ENCODE assay signal across 1 cellular context in the genomic region with DNA sequence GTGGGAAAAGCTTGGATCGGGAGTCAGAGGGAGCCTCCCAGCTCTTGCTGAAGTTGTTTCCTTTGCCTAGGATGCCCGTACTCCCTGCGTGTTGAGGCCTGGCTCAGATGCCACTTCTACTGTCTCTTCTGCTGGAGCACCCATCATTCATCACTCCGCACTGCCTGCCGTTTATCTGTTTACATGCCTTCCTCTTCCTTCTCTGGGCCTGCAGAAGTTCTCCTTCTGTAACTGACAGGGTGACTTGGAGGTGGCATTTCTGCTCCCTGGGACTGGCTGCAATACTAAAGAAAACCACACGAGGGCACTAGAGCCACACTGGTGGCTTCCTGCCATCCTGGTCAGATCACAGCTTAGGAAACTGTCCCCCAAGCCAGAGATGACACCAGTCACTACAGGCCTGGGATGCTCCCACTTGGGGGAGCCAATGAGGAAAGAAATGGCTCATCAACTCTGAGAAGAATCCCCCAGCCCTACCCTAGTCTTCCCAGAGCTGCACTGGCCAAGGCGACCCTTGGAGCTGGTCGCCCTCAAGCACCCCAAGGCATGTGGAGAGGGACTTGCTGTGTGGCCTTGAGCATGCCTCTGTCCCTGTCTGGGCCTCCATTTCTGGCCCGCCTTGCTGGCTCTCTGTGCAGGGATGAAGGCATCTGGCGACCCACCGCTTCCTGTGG.
TF ChIP-seq lines count a peak whose summit lies in the region.

No MANE protein-coding gene starts in this region.

TF ChIP-seq in HepG2, 621 proteins besides CTCF, POLR2A, EP300 and RAD21 (continued from another document and continues in another):
- TF ChIP-seq, protein P1, sequence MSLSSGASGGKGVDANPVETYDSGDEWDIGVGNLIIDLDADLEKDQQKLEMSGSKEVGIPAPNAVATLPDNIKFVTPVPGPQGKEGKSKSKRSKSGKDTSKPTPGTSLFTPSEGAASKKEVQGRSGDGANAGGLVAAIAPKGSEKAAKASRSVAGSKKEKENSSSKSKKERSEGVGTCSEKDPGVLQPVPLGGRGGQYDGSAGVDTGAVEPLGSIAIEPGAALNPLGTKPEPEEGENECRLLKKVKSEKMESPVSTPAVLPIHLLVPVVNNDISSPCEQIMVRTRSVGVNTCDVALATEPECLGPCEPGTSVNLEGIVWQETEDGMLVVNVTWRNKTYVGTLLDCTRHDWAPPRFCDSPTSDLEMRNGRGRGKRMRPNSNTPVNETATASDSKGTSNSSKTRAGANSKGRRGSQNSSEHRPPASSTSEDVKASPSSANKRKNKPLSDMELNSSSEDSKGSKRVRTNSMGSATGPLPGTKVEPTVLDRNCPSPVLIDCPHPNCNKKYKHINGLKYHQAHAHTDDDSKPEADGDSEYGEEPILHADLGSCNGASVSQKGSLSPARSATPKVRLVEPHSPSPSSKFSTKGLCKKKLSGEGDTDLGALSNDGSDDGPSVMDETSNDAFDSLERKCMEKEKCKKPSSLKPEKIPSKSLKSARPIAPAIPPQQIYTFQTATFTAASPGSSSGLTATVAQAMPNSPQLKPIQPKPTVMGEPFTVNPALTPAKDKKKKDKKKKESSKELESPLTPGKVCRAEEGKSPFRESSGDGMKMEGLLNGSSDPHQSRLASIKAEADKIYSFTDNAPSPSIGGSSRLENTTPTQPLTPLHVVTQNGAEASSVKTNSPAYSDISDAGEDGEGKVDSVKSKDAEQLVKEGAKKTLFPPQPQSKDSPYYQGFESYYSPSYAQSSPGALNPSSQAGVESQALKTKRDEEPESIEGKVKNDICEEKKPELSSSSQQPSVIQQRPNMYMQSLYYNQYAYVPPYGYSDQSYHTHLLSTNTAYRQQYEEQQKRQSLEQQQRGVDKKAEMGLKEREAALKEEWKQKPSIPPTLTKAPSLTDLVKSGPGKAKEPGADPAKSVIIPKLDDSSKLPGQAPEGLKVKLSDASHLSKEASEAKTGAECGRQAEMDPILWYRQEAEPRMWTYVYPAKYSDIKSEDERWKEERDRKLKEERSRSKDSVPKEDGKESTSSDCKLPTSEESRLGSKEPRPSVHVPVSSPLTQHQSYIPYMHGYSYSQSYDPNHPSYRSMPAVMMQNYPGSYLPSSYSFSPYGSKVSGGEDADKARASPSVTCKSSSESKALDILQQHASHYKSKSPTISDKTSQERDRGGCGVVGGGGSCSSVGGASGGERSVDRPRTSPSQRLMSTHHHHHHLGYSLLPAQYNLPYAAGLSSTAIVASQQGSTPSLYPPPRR (CRISPR knock-in tag; IDR thresholded peaks at IDR 0.05; ENCODE audit: borderline replicate concordance), result no peak; the same call in 1 of the 2 replicates
- TF ChIP-seq FOSL1 (CRISPR knock-in tag; IDR thresholded peaks at IDR 0.05; ENCODE audit: borderline replicate concordance) (no peak), ATF7-NPFF (CRISPR knock-in tag; IDR thresholded peaks at IDR 0.05; ENCODE audit: low read depth) (0 out of 2 replicates have a peak, but pooled peaks have one; percentile 16), RNF2 (conservative IDR thresholded peaks at IDR 0.05; ENCODE audit: low read depth) (no peak), ZNF30 (CRISPR knock-in tag; IDR thresholded peaks at IDR 0.05) (no peak), ONECUT2 (CRISPR knock-in tag; IDR thresholded peaks at IDR 0.05) (no peak), TAF1 (CRISPR knock-in tag; IDR thresholded peaks at IDR 0.05) (no peak), ZNF331 (CRISPR knock-in tag; IDR thresholded peaks at IDR 0.05) (peak; percentile 44; the same call in 1 of the 2 replicates), RXRB (CRISPR knock-in tag; IDR thresholded peaks at IDR 0.05; ENCODE audit: borderline replicate concordance) (peak; percentile 40; the same call in 1 of the 2 replicates), ZBTB21 (CRISPR knock-in tag; IDR thresholded peaks at IDR 0.05) (no peak), ZNF878 (CRISPR knock-in tag; IDR thresholded peaks at IDR 0.05) (no peak), RXRA (CRISPR knock-in tag; IDR thresholded peaks at IDR 0.05) (peak; percentile 16; the same call in 1 of the 2 replicates), RORA (CRISPR knock-in tag; IDR thresholded peaks at IDR 0.05) (no peak), ZNF230 (CRISPR knock-in tag; IDR thresholded peaks at IDR 0.05) (0 out of 2 replicates have a peak, but pooled peaks have one; percentile 46), RCOR2 (CRISPR knock-in tag; IDR thresholded peaks at IDR 0.05) (peak; percentile 33; the same call in 1 of the 2 replicates), GABPB1 (CRISPR knock-in tag; IDR thresholded peaks at IDR 0.05) (0 out of 2 replicates have a peak, but pooled peaks have one; percentile 20), CREB1 (IDR thresholded peaks at IDR 0.05) (no peak), CREB1 (CRISPR knock-in tag; IDR thresholded peaks at IDR 0.05) (no peak), GATAD2A (CRISPR knock-in tag; IDR thresholded peaks at IDR 0.05) (peak; percentile 44; the same call in 1 of the 2 replicates), SOX5 (CRISPR knock-in tag; IDR thresholded peaks at IDR 0.05; ENCODE audit: borderline replicate concordance) (0 out of 2 replicates have a peak, but pooled peaks have one; percentile 7), SOX6 (IDR thresholded peaks at IDR 0.05) (no peak), SOX6 (CRISPR knock-in tag; IDR thresholded peaks at IDR 0.05) (peak; percentile 55; the same call in 1 of the 2 replicates), ERF (CRISPR knock-in tag; IDR thresholded peaks at IDR 0.05) (peak; percentile 47; the same call in 1 of the 2 replicates), EED (CRISPR knock-in tag; IDR thresholded peaks at IDR 0.05) (peak; percentile 46; the same call in 1 of the 2 replicates), KLF11 (CRISPR knock-in tag; IDR thresholded peaks at IDR 0.05) (0 out of 2 replicates have a peak, but pooled peaks have one; percentile 34), ZBTB38 (CRISPR knock-in tag; IDR thresholded peaks at IDR 0.05) (peak; percentile 72; the same call in 1 of the 2 replicates), ELF3 (CRISPR knock-in tag; IDR thresholded peaks at IDR 0.05) (peak; percentile 27; the same call in 1 of the 2 replicates), KDM2A (CRISPR knock-in tag; IDR thresholded peaks at IDR 0.05; ENCODE audit: borderline replicate concordance, low read depth) (peak; percentile 12; the same call in 1 of the 2 replicates), CBFB (CRISPR knock-in tag; IDR thresholded peaks at IDR 0.05) (no peak), NFYB (CRISPR knock-in tag; IDR thresholded peaks at IDR 0.05) (no peak), ZNF660 (CRISPR knock-in tag; IDR thresholded peaks at IDR 0.05; ENCODE audit: borderline replicate concordance, low read depth) (no peak)
- TF ChIP-seq, protein P2, sequence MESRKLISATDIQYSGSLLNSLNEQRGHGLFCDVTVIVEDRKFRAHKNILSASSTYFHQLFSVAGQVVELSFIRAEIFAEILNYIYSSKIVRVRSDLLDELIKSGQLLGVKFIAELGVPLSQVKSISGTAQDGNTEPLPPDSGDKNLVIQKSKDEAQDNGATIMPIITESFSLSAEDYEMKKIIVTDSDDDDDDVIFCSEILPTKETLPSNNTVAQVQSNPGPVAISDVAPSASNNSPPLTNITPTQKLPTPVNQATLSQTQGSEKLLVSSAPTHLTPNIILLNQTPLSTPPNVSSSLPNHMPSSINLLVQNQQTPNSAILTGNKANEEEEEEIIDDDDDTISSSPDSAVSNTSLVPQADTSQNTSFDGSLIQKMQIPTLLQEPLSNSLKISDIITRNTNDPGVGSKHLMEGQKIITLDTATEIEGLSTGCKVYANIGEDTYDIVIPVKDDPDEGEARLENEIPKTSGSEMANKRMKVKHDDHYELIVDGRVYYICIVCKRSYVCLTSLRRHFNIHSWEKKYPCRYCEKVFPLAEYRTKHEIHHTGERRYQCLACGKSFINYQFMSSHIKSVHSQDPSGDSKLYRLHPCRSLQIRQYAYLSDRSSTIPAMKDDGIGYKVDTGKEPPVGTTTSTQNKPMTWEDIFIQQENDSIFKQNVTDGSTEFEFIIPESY (CRISPR knock-in tag; IDR thresholded peaks at IDR 0.05), result peak; percentile 5; the same call in 1 of the 2 replicates
- TF ChIP-seq, protein P3, sequence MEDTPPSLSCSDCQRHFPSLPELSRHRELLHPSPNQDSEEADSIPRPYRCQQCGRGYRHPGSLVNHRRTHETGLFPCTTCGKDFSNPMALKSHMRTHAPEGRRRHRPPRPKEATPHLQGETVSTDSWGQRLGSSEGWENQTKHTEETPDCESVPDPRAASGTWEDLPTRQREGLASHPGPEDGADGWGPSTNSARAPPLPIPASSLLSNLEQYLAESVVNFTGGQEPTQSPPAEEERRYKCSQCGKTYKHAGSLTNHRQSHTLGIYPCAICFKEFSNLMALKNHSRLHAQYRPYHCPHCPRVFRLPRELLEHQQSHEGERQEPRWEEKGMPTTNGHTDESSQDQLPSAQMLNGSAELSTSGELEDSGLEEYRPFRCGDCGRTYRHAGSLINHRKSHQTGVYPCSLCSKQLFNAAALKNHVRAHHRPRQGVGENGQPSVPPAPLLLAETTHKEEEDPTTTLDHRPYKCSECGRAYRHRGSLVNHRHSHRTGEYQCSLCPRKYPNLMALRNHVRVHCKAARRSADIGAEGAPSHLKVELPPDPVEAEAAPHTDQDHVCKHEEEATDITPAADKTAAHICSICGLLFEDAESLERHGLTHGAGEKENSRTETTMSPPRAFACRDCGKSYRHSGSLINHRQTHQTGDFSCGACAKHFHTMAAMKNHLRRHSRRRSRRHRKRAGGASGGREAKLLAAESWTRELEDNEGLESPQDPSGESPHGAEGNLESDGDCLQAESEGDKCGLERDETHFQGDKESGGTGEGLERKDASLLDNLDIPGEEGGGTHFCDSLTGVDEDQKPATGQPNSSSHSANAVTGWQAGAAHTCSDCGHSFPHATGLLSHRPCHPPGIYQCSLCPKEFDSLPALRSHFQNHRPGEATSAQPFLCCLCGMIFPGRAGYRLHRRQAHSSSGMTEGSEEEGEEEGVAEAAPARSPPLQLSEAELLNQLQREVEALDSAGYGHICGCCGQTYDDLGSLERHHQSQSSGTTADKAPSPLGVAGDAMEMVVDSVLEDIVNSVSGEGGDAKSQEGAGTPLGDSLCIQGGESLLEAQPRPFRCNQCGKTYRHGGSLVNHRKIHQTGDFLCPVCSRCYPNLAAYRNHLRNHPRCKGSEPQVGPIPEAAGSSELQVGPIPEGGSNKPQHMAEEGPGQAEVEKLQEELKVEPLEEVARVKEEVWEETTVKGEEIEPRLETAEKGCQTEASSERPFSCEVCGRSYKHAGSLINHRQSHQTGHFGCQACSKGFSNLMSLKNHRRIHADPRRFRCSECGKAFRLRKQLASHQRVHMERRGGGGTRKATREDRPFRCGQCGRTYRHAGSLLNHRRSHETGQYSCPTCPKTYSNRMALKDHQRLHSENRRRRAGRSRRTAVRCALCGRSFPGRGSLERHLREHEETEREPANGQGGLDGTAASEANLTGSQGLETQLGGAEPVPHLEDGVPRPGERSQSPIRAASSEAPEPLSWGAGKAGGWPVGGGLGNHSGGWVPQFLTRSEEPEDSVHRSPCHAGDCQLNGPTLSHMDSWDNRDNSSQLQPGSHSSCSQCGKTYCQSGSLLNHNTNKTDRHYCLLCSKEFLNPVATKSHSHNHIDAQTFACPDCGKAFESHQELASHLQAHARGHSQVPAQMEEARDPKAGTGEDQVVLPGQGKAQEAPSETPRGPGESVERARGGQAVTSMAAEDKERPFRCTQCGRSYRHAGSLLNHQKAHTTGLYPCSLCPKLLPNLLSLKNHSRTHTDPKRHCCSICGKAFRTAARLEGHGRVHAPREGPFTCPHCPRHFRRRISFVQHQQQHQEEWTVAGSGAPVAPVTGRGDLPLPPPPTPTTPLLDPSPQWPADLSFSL (CRISPR knock-in tag; IDR thresholded peaks at IDR 0.05), result no peak
- TF ChIP-seq, protein P4, sequence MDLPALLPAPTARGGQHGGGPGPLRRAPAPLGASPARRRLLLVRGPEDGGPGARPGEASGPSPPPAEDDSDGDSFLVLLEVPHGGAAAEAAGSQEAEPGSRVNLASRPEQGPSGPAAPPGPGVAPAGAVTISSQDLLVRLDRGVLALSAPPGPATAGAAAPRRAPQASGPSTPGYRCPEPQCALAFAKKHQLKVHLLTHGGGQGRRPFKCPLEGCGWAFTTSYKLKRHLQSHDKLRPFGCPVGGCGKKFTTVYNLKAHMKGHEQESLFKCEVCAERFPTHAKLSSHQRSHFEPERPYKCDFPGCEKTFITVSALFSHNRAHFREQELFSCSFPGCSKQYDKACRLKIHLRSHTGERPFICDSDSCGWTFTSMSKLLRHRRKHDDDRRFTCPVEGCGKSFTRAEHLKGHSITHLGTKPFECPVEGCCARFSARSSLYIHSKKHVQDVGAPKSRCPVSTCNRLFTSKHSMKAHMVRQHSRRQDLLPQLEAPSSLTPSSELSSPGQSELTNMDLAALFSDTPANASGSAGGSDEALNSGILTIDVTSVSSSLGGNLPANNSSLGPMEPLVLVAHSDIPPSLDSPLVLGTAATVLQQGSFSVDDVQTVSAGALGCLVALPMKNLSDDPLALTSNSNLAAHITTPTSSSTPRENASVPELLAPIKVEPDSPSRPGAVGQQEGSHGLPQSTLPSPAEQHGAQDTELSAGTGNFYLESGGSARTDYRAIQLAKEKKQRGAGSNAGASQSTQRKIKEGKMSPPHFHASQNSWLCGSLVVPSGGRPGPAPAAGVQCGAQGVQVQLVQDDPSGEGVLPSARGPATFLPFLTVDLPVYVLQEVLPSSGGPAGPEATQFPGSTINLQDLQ (CRISPR knock-in tag; IDR thresholded peaks at IDR 0.05), result no peak
- TF ChIP-seq, protein P5, sequence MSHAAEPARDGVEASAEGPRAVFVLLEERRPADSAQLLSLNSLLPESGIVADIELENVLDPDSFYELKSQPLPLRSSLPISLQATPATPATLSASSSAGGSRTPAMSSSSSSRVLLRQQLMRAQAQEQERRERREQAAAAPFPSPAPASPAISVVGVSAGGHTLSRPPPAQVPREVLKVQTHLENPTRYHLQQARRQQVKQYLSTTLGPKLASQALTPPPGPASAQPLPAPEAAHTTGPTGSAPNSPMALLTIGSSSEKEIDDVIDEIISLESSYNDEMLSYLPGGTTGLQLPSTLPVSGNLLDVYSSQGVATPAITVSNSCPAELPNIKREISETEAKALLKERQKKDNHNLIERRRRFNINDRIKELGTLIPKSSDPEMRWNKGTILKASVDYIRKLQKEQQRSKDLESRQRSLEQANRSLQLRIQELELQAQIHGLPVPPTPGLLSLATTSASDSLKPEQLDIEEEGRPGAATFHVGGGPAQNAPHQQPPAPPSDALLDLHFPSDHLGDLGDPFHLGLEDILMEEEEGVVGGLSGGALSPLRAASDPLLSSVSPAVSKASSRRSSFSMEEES (CRISPR knock-in tag; IDR thresholded peaks at IDR 0.05), result no peak
- TF ChIP-seq, protein P6, sequence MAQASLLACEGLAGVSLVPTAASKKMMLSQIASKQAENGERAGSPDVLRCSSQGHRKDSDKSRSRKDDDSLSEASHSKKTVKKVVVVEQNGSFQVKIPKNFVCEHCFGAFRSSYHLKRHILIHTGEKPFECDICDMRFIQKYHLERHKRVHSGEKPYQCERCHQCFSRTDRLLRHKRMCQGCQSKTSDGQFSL (CRISPR knock-in tag; IDR thresholded peaks at IDR 0.05), result no peak
- TF ChIP-seq, protein P7, sequence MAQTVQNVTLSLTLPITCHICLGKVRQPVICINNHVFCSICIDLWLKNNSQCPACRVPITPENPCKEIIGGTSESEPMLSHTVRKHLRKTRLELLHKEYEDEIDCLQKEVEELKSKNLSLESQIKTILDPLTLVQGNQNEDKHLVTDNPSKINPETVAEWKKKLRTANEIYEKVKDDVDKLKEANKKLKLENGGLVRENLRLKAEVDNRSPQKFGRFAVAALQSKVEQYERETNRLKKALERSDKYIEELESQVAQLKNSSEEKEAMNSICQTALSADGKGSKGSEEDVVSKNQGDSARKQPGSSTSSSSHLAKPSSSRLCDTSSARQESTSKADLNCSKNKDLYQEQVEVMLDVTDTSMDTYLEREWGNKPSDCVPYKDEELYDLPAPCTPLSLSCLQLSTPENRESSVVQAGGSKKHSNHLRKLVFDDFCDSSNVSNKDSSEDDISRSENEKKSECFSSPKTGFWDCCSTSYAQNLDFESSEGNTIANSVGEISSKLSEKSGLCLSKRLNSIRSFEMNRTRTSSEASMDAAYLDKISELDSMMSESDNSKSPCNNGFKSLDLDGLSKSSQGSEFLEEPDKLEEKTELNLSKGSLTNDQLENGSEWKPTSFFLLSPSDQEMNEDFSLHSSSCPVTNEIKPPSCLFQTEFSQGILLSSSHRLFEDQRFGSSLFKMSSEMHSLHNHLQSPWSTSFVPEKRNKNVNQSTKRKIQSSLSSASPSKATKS (CRISPR knock-in tag; IDR thresholded peaks at IDR 0.05), result no peak
